24 cellular contexts compared by ENCODE assay signal in genomic region chr6:101417899-101418298, GRCh38. TPM values are rescaled to one million over a fixed set of nuclear protein-coding genes. Genes with fewer than 3 reads are reported as not detected.
"Had no signal": no experiment of that assay in that cellular context is flagged by ENCODE, and none has a peak within 500 bp of the region (broad histone marks: within the 10 kb centered on the region; RNA-seq: fewer than 3 reads in every experiment).

No MANE protein-coding gene starts in this region.

- H3K9me3 Mint-ChIP-seq: central memory CD8-positive, alpha-beta T cell had no signal

- H3K4me3 ChIP-seq: breast epithelium, esophagus muscularis mucosa, gastrocnemius medialis, left ventricle myocardium inferior, ovary, prostate gland, transverse colon had no signal

- H3K4me1 ChIP-seq: breast epithelium, esophagus muscularis mucosa, gastrocnemius medialis, left ventricle myocardium inferior, prostate gland, transverse colon had no signal

- H3K36me3 Mint-ChIP-seq: activated CD4-positive, alpha-beta memory T cell treated with anti-CD3 and anti-CD28 coated beads for 36 hours; activated naive CD8-positive, alpha-beta T cell treated with anti-CD3 and anti-CD28 coated beads, Interleukin-2, amount 10 ng/mL, durations not matched to agents 7 days and 5 days; natural killer cell; stimulated activated naive B cell treated with anti-CD40 and anti-IgM and Interleukin-4, amounts not matched to agents 10 μg/mL and 1 μg/mL and 100 μg/mL, for 72 hours had no signal

- H3K27me3 Mint-ChIP-seq: activated CD4-positive, alpha-beta memory T cell treated with anti-CD3 and anti-CD28 coated beads for 36 hours; activated naive CD8-positive, alpha-beta T cell treated with anti-CD3 and anti-CD28 coated beads, Interleukin-2, amount 10 ng/mL, durations not matched to agents 7 days and 5 days; central memory CD8-positive, alpha-beta T cell; stimulated activated naive B cell treated with anti-CD40 and anti-IgM and Interleukin-4, amounts not matched to agents 10 μg/mL and 1 μg/mL and 100 μg/mL, for 72 hours had no signal

- ATAC-seq: gastrocnemius medialis; natural killer cell; stimulated activated naive B cell treated with anti-CD40 and anti-IgM and Interleukin-4, amounts not matched to agents 10 μg/mL and 1 μg/mL and 100 μg/mL, for 72 hours had no signal

- H3K36me3 ChIP-seq: breast epithelium, esophagus muscularis mucosa, gastrocnemius medialis, left ventricle myocardium inferior, neutrophil, ovary, prostate gland, transverse colon had no signal

- H3K27ac ChIP-seq: breast epithelium, esophagus muscularis mucosa, gastrocnemius medialis, left ventricle myocardium inferior, neutrophil, ovary, prostate gland, transverse colon had no signal

- H3K4me3 Mint-ChIP-seq: activated CD4-positive, alpha-beta memory T cell treated with anti-CD3 and anti-CD28 coated beads for 36 hours; activated naive CD4-positive, alpha-beta T cell treated with anti-CD3 and anti-CD28 coated beads for 36 hours; activated naive CD8-positive, alpha-beta T cell treated with anti-CD3 and anti-CD28 coated beads, Interleukin-2, amount 10 ng/mL, durations not matched to agents 7 days and 5 days; central memory CD8-positive, alpha-beta T cell; natural killer cell; stimulated activated naive B cell treated with anti-CD40 and anti-IgM and Interleukin-4, amounts not matched to agents 10 μg/mL and 1 μg/mL and 100 μg/mL, for 72 hours had no signal

- H3K27me3 ChIP-seq: breast epithelium, esophagus muscularis mucosa, gastrocnemius medialis, neutrophil, ovary, transverse colon had no signal

- DNase-seq: activated CD4-positive, alpha-beta memory T cell treated with anti-CD3 and anti-CD28 coated beads for 36 hours; activated CD4-positive, alpha-beta T cell treated with anti-CD3 and anti-CD28 coated beads for 4 hours; activated CD4-positive, CD25-positive, alpha-beta regulatory T cell; activated naive CD4-positive, alpha-beta T cell treated with anti-CD3 and anti-CD28 coated beads for 36 hours; activated naive CD8-positive, alpha-beta T cell treated with anti-CD3 and anti-CD28 coated beads, Interleukin-2, amount 10 ng/mL, durations not matched to agents 7 days and 5 days; activated T-cell treated with anti-CD3 and anti-CD28 coated beads, Interleukin-2, amount 50 U/mL, for 48 hours; amniotic stem cell; gastrocnemius medialis; hippocampal formation; left ventricle myocardium inferior; midbrain; natural killer cell; ovary; stimulated activated CD4-positive, alpha-beta T cell treated with anti-CD3 and anti-CD28 coated beads, Interleukin-2, amount 100 ng/mL, for 48 hours; stimulated activated CD8-positive, alpha-beta memory T cell treated with anti-CD3 and anti-CD28 coated beads, Interleukin-4, amount 100 ng/mL, for 48 hours; stimulated activated naive B cell treated with anti-CD40 and anti-IgM and Interleukin-4, amounts not matched to agents 10 μg/mL and 1 μg/mL and 100 μg/mL, for 72 hours; transverse colon had no signal

- H3K27ac Mint-ChIP-seq: activated CD4-positive, alpha-beta memory T cell treated with anti-CD3 and anti-CD28 coated beads for 36 hours; activated naive CD4-positive, alpha-beta T cell treated with anti-CD3 and anti-CD28 coated beads for 36 hours; activated naive CD8-positive, alpha-beta T cell treated with anti-CD3 and anti-CD28 coated beads, Interleukin-2, amount 10 ng/mL, durations not matched to agents 7 days and 5 days; natural killer cell; stimulated activated naive B cell treated with anti-CD40 and anti-IgM and Interleukin-4, amounts not matched to agents 10 μg/mL and 1 μg/mL and 100 μg/mL, for 72 hours had no signal

- H3K4me1 Mint-ChIP-seq: activated naive CD8-positive, alpha-beta T cell treated with anti-CD3 and anti-CD28 coated beads, Interleukin-2, amount 10 ng/mL, durations not matched to agents 7 days and 5 days; central memory CD8-positive, alpha-beta T cell; natural killer cell; stimulated activated naive B cell treated with anti-CD40 and anti-IgM and Interleukin-4, amounts not matched to agents 10 μg/mL and 1 μg/mL and 100 μg/mL, for 72 hours had no signal

RNA-seq across cellular contexts. Expression of gene GRIK2, which starts 24.4 kb away (rescaled TPM):
- total RNA-seq: activated CD4-positive, alpha-beta memory T cell treated with anti-CD3 and anti-CD28 coated beads for 36 hours; activated naive CD4-positive, alpha-beta T cell treated with anti-CD3 and anti-CD28 coated beads for 36 hours; dermis microvascular lymphatic vessel endothelial cell; lung microvascular endothelial cell; natural killer cell had no signal
